In the genomic region with DNA sequence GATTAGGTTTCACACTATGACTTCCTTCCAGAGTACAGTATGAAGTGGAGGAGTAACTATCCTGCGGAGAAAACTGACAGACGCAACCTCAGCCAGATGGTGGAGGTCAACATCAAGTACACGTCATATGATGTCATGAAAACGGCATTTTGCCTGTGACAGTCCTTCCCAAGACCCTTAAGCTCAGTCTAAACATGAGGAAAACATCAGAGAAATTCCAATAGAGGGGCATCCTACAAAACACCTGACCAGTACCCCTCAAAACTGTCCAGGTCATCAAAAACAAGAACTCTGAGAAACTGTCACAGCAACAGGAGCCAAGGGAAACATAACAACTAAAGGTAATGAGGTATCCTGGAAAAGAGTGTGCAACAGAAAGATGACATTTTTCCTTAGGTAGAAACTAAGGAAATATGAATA, we compare ENCODE assay signal across 9 cellular contexts. TPM values are rescaled to one million over a fixed set of nuclear protein-coding genes. Genes with fewer than 3 reads are reported as not detected.
DNase-seq lines count a peak whose midpoint lies in the region; ATAC-seq and TF ChIP-seq lines count a peak whose summit lies in the region.
"Had no signal": no experiment of that assay in that cellular context is flagged by ENCODE, and none has a peak within 500 bp of the region (broad histone marks: within the 10 kb centered on the region; RNA-seq: fewer than 3 reads in every experiment).

No MANE protein-coding gene starts in this region.

- no peaks in the 10 kb centered on the region for H3K9me2 ChIP-seq in GM23248 (ENCODE audit: insufficient read depth)

- H3K27me3 ChIP-seq in GM23248 (replicated peaks; ENCODE audit: insufficient read depth) (no peaks in the 10 kb centered on the region), SJSA1 (replicated peaks) (no peaks in the 10 kb centered on the region), foreskin keratinocyte (no peaks in the 10 kb centered on the region)

- H3K36me3 ChIP-seq in GM23248 (ENCODE audit: low read depth) (no peaks in the 10 kb centered on the region), SJSA1 (peaks cover 14% of the 10 kb centered on the region)

- no peaks in the 10 kb centered on the region for H3K9me3 ChIP-seq in GM23248 (ENCODE audit: low read depth)
- no peaks in the 10 kb centered on the region for H3K9me3 ChIP-seq in SJSA1 (replicated peaks)

- peak overlapping the region; percentile 88 for H3K4me2 ChIP-seq in GM23248 (ENCODE audit: unreplicated experiment)

- peak overlapping the region; percentile 94; the same call in 1 of the 2 replicates for H3K9ac ChIP-seq in GM23248

- H3K4me1 ChIP-seq in GM23248 (ENCODE audit: insufficient read depth) (peaks cover 17% of the 10 kb centered on the region), SJSA1 (replicated peaks) (peaks cover 27% of the 10 kb centered on the region), foreskin keratinocyte (peaks cover 19% of the 10 kb centered on the region)

- TF ChIP-seq CTCF in 22Rv1 (IDR thresholded peaks at IDR 0.05): no peak
- TF ChIP-seq CTCF in foreskin keratinocyte (conservative IDR thresholded peaks at IDR 0.05): no peak
- no peak for TF ChIP-seq CTCF in omental fat pad (IDR thresholded peaks at IDR 0.05)

- peaks cover 12% of the 10 kb centered on the region for H3F3A ChIP-seq in GM23248 (ENCODE audit: insufficient read depth)

- peaks cover under 1% of the 10 kb centered on the region; the same call in 1 of the 2 replicates for H4K20me1 ChIP-seq in GM23248 (ENCODE audit: insufficient read depth)

- H3K79me2 ChIP-seq in GM23248 (ENCODE audit: insufficient read depth): peaks cover 75% of the 10 kb centered on the region

- no peak for ATAC-seq in foreskin keratinocyte
- no peak for ATAC-seq in GM21529 (IDR thresholded peaks at IDR 0.05; ENCODE audit: unreplicated experiment)
- no peak for ATAC-seq in GM21717 (IDR thresholded peaks at IDR 0.05; ENCODE audit: unreplicated experiment)
- ATAC-seq in omental fat pad (ENCODE audit: low FRiP score): no peak

- H2AFZ ChIP-seq in GM23248: no peak overlapping the region

- DNase-seq in GM23248 (peak; percentile 49), SJSA1 (ENCODE audit: low read depth in 1 of 2, low spot score in 2 of 2) (no peak), foreskin keratinocyte (peak in 1 of 2 donors; percentile 19), DMS79 treated with DMSO at 0.1 percent for 48 hours (lab: John Stamatoyannopoulos, UW) (no peak), omental fat pad (ENCODE audit: low spot score) (no peak)
- DNase-seq: NCI-H1092 treated with DMSO at 0.1 percent for 48 hours had no signal

- in situ Hi-C loops in GM23248 (cut with MboI): loop anchor here (25.0 kb wide), 1 partner anchor 180 kb away; no protein-coding TSS in a partner anchor

- H3K4me3 ChIP-seq in GM23248 (no peak overlapping the region), SJSA1 (no peak overlapping the region)

- H3K27ac ChIP-seq in 22Rv1: peak overlapping the region; percentile 91
- H3K27ac ChIP-seq in GM23248: peak overlapping the region; percentile 99
- peak overlapping the region; percentile 100 for H3K27ac ChIP-seq in SJSA1
- H3K27ac ChIP-seq in foreskin keratinocyte: peak overlapping the region; percentile 36

- 27 to 28% methylated on average over 4 of the region's 4 CpGs for WGBS in GM23248 (ENCODE audit: low coverage in 1 of 2, low lambda C conversion rate in 2 of 2, missing lambda C conversion rate in 2 of 2), 2 experiments

RNA-seq across cellular contexts. Expression of a gene that starts 1.7 kb away (rescaled TPM):
- total RNA-seq in GM23248 (2014; rRNA removed; shearing (Covaris generic)): not detected in 2 replicates
- 6.2 TPM in 1 of 2 replicates, not detected in the other for polyA plus RNA-seq in GM23248 (2016; fragmentation: Nextera tagmentation; extraction: Ambion mirVana)
- total RNA-seq in SJSA1 (2014; rRNA removed; shearing (Covaris generic)): not detected in 2 replicates
- total RNA-seq in foreskin keratinocyte: not detected in 2 replicates
- not detected in 2 replicates for polyA plus RNA-seq in foreskin keratinocyte
- not detected for total RNA-seq in omental fat pad

Comparison
In these comparisons a context has a peak if more than half of its experiments do, and no peak if none do; other contexts are left out.
1. H3K27ac ChIP-seq: peak in every context shown above with its lines; median percentile 100 in SJSA1; 99 in GM23248; 91 in 22Rv1; 36 in foreskin keratinocyte.